In genomic region chr14:23066855-23067744, GRCh38 we compare ENCODE assay signal across 1 cellular context.
A peak's percentile ranks its signal among the peaks of the same experiment; 100 is the strongest.
TF ChIP-seq lines count a peak whose summit lies in the region.

No MANE protein-coding gene starts in this region.

TF ChIP-seq in H1, 55 proteins besides CTCF, POLR2A, EP300 and RAD21:
- TF ChIP-seq ZNF274 (IDR thresholded peaks at IDR 0.05; ENCODE audit: borderline replicate concordance, extremely low read depth, low read length) (no peak), SAP30 (IDR thresholded peaks at IDR 0.05; ENCODE audit: insufficient read depth, insufficient replicate concordance, low read length) (no peak), POLR2AphosphoS5 (IDR thresholded peaks at IDR 0.05; ENCODE audit: low read depth, low read length) (0 out of 2 replicates have a peak, but pooled peaks have one; percentile 33), PHF8 (conservative IDR thresholded peaks at IDR 0.05; ENCODE audit: low read depth, low read length) (no peak), CREB1 (IDR thresholded peaks at IDR 0.05) (no peak)
TF ChIP-seq in H1: peak in this region for 1.
